In the genomic region with DNA sequence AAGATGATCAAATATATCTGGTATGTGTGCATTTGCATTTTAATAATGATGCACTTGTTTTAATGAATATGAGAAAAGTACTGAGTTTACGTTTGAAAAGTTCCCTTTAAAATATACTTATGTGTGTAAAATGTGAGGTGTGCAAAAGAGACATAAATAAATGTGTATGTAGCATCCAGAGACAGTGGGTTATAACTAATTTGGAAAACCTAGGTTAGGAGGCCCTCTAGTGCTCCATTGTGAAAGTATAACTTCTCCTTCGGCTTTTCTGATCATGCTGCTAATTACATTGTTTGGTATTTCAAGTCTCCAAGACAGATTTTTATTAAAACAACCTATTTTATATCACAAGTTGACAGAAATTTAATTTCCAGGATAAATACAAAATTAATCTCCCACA, we compare ENCODE assay signal across 9 cellular contexts. TPM values are rescaled to one million over a fixed set of nuclear protein-coding genes. Genes with fewer than 3 reads are reported as not detected.
DNase-seq lines count a peak whose midpoint lies in the region; ATAC-seq and TF ChIP-seq lines count a peak whose summit lies in the region.
"Had no signal": no experiment of that assay in that cellular context is flagged by ENCODE, and none has a peak within 500 bp of the region (broad histone marks: within the 10 kb centered on the region; RNA-seq: fewer than 3 reads in every experiment).

No MANE protein-coding gene starts in this region.

- intact Hi-C loops in right lobe of liver (cut with DNase I) = no loop called here

- no peak for TF ChIP-seq POLR2A in right lobe of liver (IDR thresholded peaks at IDR 0.05)

- no peaks in the 10 kb centered on the region for H3K9me3 ChIP-seq in right lobe of liver
- H3K9me3 ChIP-seq: BLaER1 treated with 17β-estradiol and CSF1 and Interleukin-3, amounts not matched to agents 10 nM and 100 nM had no signal

- no peaks in the 10 kb centered on the region for H3K27me3 ChIP-seq in right lobe of liver
- H3K27me3 ChIP-seq: BLaER1 treated with 17β-estradiol and CSF1 and Interleukin-3, amounts not matched to agents 10 nM and 100 nM had no signal

- no peaks in the 10 kb centered on the region for H3K4me1 ChIP-seq in right lobe of liver
- H3K4me1 ChIP-seq: BLaER1 treated with 17β-estradiol and CSF1 and Interleukin-3, amounts not matched to agents 10 nM and 100 nM had no signal

- H3K27ac ChIP-seq in right lobe of liver = no peak overlapping the region
- H3K27ac ChIP-seq: BLaER1 treated with 17β-estradiol and CSF1 and Interleukin-3, amounts not matched to agents 10 nM and 100 nM had no signal

- H3K4me3 ChIP-seq in right lobe of liver = no peak overlapping the region
- H3K4me3 ChIP-seq: BLaER1 treated with 17β-estradiol and CSF1 and Interleukin-3, amounts not matched to agents 10 nM and 100 nM had no signal

- CTCF ChIA-PET in HEK293T (lab: Yijun Ruan, JAX) = interaction anchor here (0.8 to 1.2 kb wide), 4 partner anchors 28 to 121 kb away, joined by 3 to 11 read pairs (median 4); no protein-coding TSS in a partner anchor

- DNase-seq in NCI-H1436 (lab: John Stamatoyannopoulos, UW) = peak; percentile 63
- DNase-seq in NCI-H1436 treated with DMSO at 0.1 percent for 48 hours (lab: John Stamatoyannopoulos, UW) = no peak
- peak; percentile 55 for DNase-seq in HEK293T (ENCODE audit: extremely low spot score)
- DNase-seq in NCI-H1417 treated with DMSO at 0.1 percent for 48 hours (lab: John Stamatoyannopoulos, UW) = peak; percentile 16
- DNase-seq in astrocyte of the hippocampus (ENCODE audit: low read depth, low spot score) = peak; percentile 58
- no peak for DNase-seq in right lobe of liver
- no peak for DNase-seq in NCI-H2196 (lab: John Stamatoyannopoulos, UW; ENCODE audit: unreplicated experiment)
- no peak for DNase-seq in activated gamma-delta T cell (lab: John Stamatoyannopoulos, UW)

- 2% methylated on average over 2 of the region's 2 CpGs for WGBS in right lobe of liver (ENCODE audit: insufficient coverage, low coverage, low lambda C conversion rate, missing lambda C conversion rate)

- H3K36me3 ChIP-seq in right lobe of liver = no peaks in the 10 kb centered on the region
- H3K36me3 ChIP-seq: BLaER1 treated with 17β-estradiol and CSF1 and Interleukin-3, amounts not matched to agents 10 nM and 100 nM had no signal

- ATAC-seq in right lobe of liver = peak; percentile 30 to 58 (median 48)

- POLR2A ChIA-PET in HEK293T (lab: Yijun Ruan, JAX) = no interaction called here

- peak; percentile 30 to 54 (median 43) for TF ChIP-seq CTCF in right lobe of liver (IDR thresholded peaks at IDR 0.05)

TF ChIP-seq in HEK293T, 16 proteins besides CTCF, POLR2A, EP300 and RAD21:
- TF ChIP-seq SUZ12 (IDR thresholded peaks at IDR 0.05) = no peak
- TF ChIP-seq, protein P1, sequence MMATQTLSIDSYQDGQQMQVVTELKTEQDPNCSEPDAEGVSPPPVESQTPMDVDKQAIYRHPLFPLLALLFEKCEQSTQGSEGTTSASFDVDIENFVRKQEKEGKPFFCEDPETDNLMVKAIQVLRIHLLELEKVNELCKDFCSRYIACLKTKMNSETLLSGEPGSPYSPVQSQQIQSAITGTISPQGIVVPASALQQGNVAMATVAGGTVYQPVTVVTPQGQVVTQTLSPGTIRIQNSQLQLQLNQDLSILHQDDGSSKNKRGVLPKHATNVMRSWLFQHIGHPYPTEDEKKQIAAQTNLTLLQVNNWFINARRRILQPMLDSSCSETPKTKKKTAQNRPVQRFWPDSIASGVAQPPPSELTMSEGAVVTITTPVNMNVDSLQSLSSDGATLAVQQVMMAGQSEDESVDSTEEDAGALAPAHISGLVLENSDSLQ (IDR thresholded peaks at IDR 0.05) = no peak
- no peak for TF ChIP-seq BHLHE40 (IDR thresholded peaks at IDR 0.05; ENCODE audit: borderline replicate concordance)
- TF ChIP-seq HDGF (IDR thresholded peaks at IDR 0.05; ENCODE audit: borderline replicate concordance) = no peak
- TF ChIP-seq LEF1 (IDR thresholded peaks at IDR 0.05; ENCODE audit: borderline replicate concordance) = no peak
- TF ChIP-seq SP1 (IDR thresholded peaks at IDR 0.05) = no peak
- no peak for TF ChIP-seq FOXA1 (IDR thresholded peaks at IDR 0.05)
- no peak for TF ChIP-seq NFRKB (IDR thresholded peaks at IDR 0.05)
- no peak for TF ChIP-seq L3MBTL2 (conservative IDR thresholded peaks at IDR 0.05)
- TF ChIP-seq ARNT (IDR thresholded peaks at IDR 0.05) = no peak
- no peak for TF ChIP-seq FOXK2 (IDR thresholded peaks at IDR 0.05)
- no peak for TF ChIP-seq CTBP1 (IDR thresholded peaks at IDR 0.05; ENCODE audit: borderline replicate concordance)
- no peak for TF ChIP-seq ZNF384 (IDR thresholded peaks at IDR 0.05)
- no peak for TF ChIP-seq TARDBP (IDR thresholded peaks at IDR 0.05)
- no peak for TF ChIP-seq FOXM1 (IDR thresholded peaks at IDR 0.05; ENCODE audit: borderline replicate concordance)

RNA-seq across cellular contexts. Expression of a gene that starts 30.1 kb away (rescaled TPM):
- total RNA-seq in right lobe of liver = not detected

Comparison
In these comparisons a context has a peak if more than half of its experiments do, and no peak if none do; other contexts are left out.
1. DNase-seq: peak in NCI-H1436 (single experiment), HEK293T (single experiment), NCI-H1417 treated with DMSO at 0.1 percent for 48 hours (single experiment) and astrocyte of the hippocampus (single experiment); none in NCI-H1436 treated with DMSO at 0.1 percent for 48 hours (single experiment), right lobe of liver (0 of 3), NCI-H2196 (single experiment) and activated gamma-delta T cell (single experiment).